In genomic region chr10:11853468-11853867, GRCh38 we compare ENCODE assay signal across 15 cellular contexts. TPM values are rescaled to one million over a fixed set of nuclear protein-coding genes. Genes with fewer than 3 reads are reported as not detected.
DNase-seq lines count a peak whose midpoint lies in the region; ATAC-seq, FAIRE-seq and TF ChIP-seq lines count a peak whose summit lies in the region.
"Had no signal": no experiment of that assay in that cellular context is flagged by ENCODE, and none has a peak within 500 bp of the region (broad histone marks: within the 10 kb centered on the region; RNA-seq: fewer than 3 reads in every experiment).

No MANE protein-coding gene starts in this region.

- H2BK20ac ChIP-seq in H9 (ENCODE audit: low read depth, low read length, poor library complexity, severe bottlenecking) = no peak overlapping the region

- no peak overlapping the region for H3K4ac ChIP-seq in H9 (ENCODE audit: low read depth, low read length)

- H4K20me1 ChIP-seq in H9 (ENCODE audit: control insufficient read depth, insufficient read depth, insufficient read length) (no peaks in the 10 kb centered on the region), K562 (replicated peaks; ENCODE audit: control insufficient read depth, insufficient read depth, low read length) (no peaks in the 10 kb centered on the region; the same call in 1 of the 2 replicates)

- H3K9me3 ChIP-seq in H9 (ENCODE audit: control insufficient read depth, low read depth, low read length) (no peaks in the 10 kb centered on the region), K562 (replicated peaks; ENCODE audit: control insufficient read depth, insufficient read depth, low read depth, low read length) (no peaks in the 10 kb centered on the region)
- H3K9me3 ChIP-seq in effector memory CD4-positive, alpha-beta T cell (ENCODE audit: control insufficient read depth, low read length) = no peaks in the 10 kb centered on the region

- H3K4me3 ChIP-seq in K562 = no peak overlapping the region
- H3K4me3 ChIP-seq in kidney epithelial cell (ENCODE audit: low read depth, low read length) = no peak overlapping the region
- H3K4me3 ChIP-seq in effector memory CD4-positive, alpha-beta T cell (ENCODE audit: insufficient read depth, low read depth, low read length, poor library complexity, severe bottlenecking) = no peak overlapping the region

- H3K4me1 ChIP-seq in H9 (ENCODE audit: insufficient read depth, low read length) (no peaks in the 10 kb centered on the region), K562 (replicated peaks in 1 of 2; ENCODE audit: control insufficient read depth in 2 of 2, insufficient read depth in 2 of 2, low read length in 2 of 2) (no peaks in the 10 kb centered on the region)
- H3K4me1 ChIP-seq in effector memory CD4-positive, alpha-beta T cell (ENCODE audit: control insufficient read depth, insufficient read depth, low read length, poor library complexity, severe bottlenecking) = no peaks in the 10 kb centered on the region

- POLR2A ChIA-PET in K562 (lab: Yijun Ruan, JAX) = interaction anchor here (0.9 kb wide), 1 partner anchor 9 kb away, joined by 4 read pairs; no protein-coding TSS in a partner anchor

- H3K4me1 Mint-ChIP-seq in CD14-positive monocyte (peaks cover 22% of the 10 kb centered on the region), H9 (peaks cover 2 to 5% of the 10 kb centered on the region in 2 experiments; a peak in 2 of 4 replicates)

- H2AFZ ChIP-seq in H9 (ENCODE audit: low read length) = no peak overlapping the region
- no peak overlapping the region for H2AFZ ChIP-seq in K562 (ENCODE audit: low read depth, low read length)

- peak; percentile 68 for ATAC-seq in K562
- ATAC-seq: left colon, Panc1 had no signal

- H3K27ac ChIP-seq in H9 (ENCODE audit: insufficient read length, low read depth, low read length) (no peak overlapping the region), K562 (ENCODE audit: extremely low read depth, low read depth, low read length) (no peak overlapping the region)
- H3K27ac ChIP-seq in effector memory CD4-positive, alpha-beta T cell (ENCODE audit: insufficient read depth, low read length, poor library complexity, severe bottlenecking) = no peak overlapping the region

- H4K5ac ChIP-seq in H9 (ENCODE audit: insufficient read length, low read depth, low read length) = no peak overlapping the region

- no peak overlapping the region for H3K56ac ChIP-seq in H9 (ENCODE audit: insufficient read length, low read depth, low read length)

- H2AK5ac ChIP-seq in H9 (ENCODE audit: insufficient read length, low read length) = no peak overlapping the region

- H3K79me2 ChIP-seq in H9 (ENCODE audit: insufficient read depth, low read length) (no peaks in the 10 kb centered on the region), K562 (ENCODE audit: control insufficient read depth, insufficient read depth, low read length) (no peaks in the 10 kb centered on the region; the same call in 2 of the 3 replicates)

- H3K9me1 ChIP-seq in K562 (ENCODE audit: control insufficient read depth, insufficient read depth, low read length) = no peaks in the 10 kb centered on the region

- TF ChIP-seq EP300 in K562 (IDR thresholded peaks at IDR 0.05; ENCODE audit: low read length) = no peak

- H3K4me3 Mint-ChIP-seq in CD14-positive monocyte (no peak overlapping the region), H9 (no peak overlapping the region)
- H3K4me3 Mint-ChIP-seq: activated naive CD8-positive, alpha-beta T cell had no signal

- H2BK15ac ChIP-seq in H9 (ENCODE audit: low read depth, low read length) = no peak overlapping the region

- no peak overlapping the region for H3T11ph ChIP-seq in H9 (ENCODE audit: low read length)

- H2BK120ac ChIP-seq in H9 (ENCODE audit: low read depth, low read length, poor library complexity, severe bottlenecking) = no peak overlapping the region

- H2BK12ac ChIP-seq in H9 (ENCODE audit: insufficient read length, low read depth, low read length) = no peak overlapping the region

- no peak overlapping the region for H2BK5ac ChIP-seq in H9 (ENCODE audit: insufficient read length, low read length)

- DNase-seq in CD14-positive monocyte (ENCODE audit: low spot score) (no peak), H9 (no peak), K562 (ENCODE audit: extremely low read depth in 1 of 4, low spot score in 3 of 4) (peak; percentile 26 to 55 (median 48)), kidney epithelial cell (ENCODE audit: low read depth) (no peak), cortex of kidney (lab: John Stamatoyannopoulos, UW) (no peak), SKM-1 treated with dmso at 0.1 percent for 144 hours (lab: John Stamatoyannopoulos, UW; ENCODE audit: unreplicated experiment) (no peak)
- DNase-seq in activated effector memory CD4-positive, alpha-beta T cell treated with anti-CD3 and anti-CD28 coated beads, Interleukin-2, amount 50 U/mL, for 16 hours = no peak
- no peak for DNase-seq in effector memory CD4-positive, alpha-beta T cell
- DNase-seq: activated CD8-positive, alpha-beta memory T cell treated with anti-CD3 and anti-CD28 coated beads, Interleukin-2, amount 50 U/mL, for 48 hours; DMS153; glutamatergic neuron; left colon; NCI-H1048 had no signal

- no peak overlapping the region for H3K18ac ChIP-seq in H9 (ENCODE audit: insufficient read length, low read depth, low read length)

- H3K9me3 Mint-ChIP-seq in CD14-positive monocyte (no peaks in the 10 kb centered on the region), H9 (no peaks in the 10 kb centered on the region)

- H3K27me3 ChIP-seq in H9 (ENCODE audit: insufficient read depth, low read length) (no peaks in the 10 kb centered on the region), K562 (ENCODE audit: control insufficient read depth in 2 of 2, insufficient read depth in 2 of 2, low read length in 2 of 2) (no peaks in the 10 kb centered on the region), kidney epithelial cell (ENCODE audit: control insufficient read depth, insufficient read depth, low read length) (no peaks in the 10 kb centered on the region)
- no peaks in the 10 kb centered on the region for H3K27me3 ChIP-seq in effector memory CD4-positive, alpha-beta T cell (replicated peaks; ENCODE audit: control insufficient read depth, insufficient read depth, low read length, poor library complexity, severe bottlenecking)

- TF ChIP-seq CTCF in CD14-positive monocyte (IDR thresholded peaks at IDR 0.05) (peak; percentile 25), H9 (conservative IDR thresholded peaks at IDR 0.05) (peak; percentile 65), K562 (IDR thresholded peaks at IDR 0.05 in 2 of 3, conservative IDR thresholded peaks at IDR 0.05 in 1 of 3; ENCODE audit: insufficient read depth in 2 of 3, low read depth in 1 of 3, low read length in 3 of 3) (peak; percentile 54 to 57 (median 56)), kidney epithelial cell (IDR thresholded peaks at IDR 0.05; ENCODE audit: insufficient read depth, low read length, poor library complexity, severe bottlenecking) (peak; percentile 3)

- CTCF ChIA-PET in K562 (lab: Yijun Ruan, JAX; ENCODE audit: low intra/inter-chr PET ratio) = no interaction called here

- intact Hi-C loops in CD14-positive monocyte (cut with micrococcal nuclease) (no loop called here), K562 (cut with micrococcal nuclease) (no loop called here)

- no peak overlapping the region for H3K14ac ChIP-seq in H9 (ENCODE audit: insufficient read depth, low read length)

- H3K36me3 Mint-ChIP-seq in CD14-positive monocyte = peaks cover 16 to 44% of the 10 kb centered on the region in 2 donors
- H3K36me3 Mint-ChIP-seq in H9 (ENCODE audit: insufficient read depth in 1 of 3, low read depth in 3 of 3) = peaks cover 13 to 31% (median 13%) of the 10 kb centered on the region in 3 experiments

- H3K27ac Mint-ChIP-seq in CD14-positive monocyte = no peak overlapping the region
- no peak overlapping the region for H3K27ac Mint-ChIP-seq in H9
- H3K27ac Mint-ChIP-seq: activated naive CD8-positive, alpha-beta T cell had no signal

- no CpG with 5 or more reads among the region's 11 CpGs for WGBS in H9 (ENCODE audit: extremely low coverage, insufficient read length, low lambda C conversion rate)
- WGBS in K562 (ENCODE audit: insufficient coverage, low coverage, missing lambda C conversion rate) = 73% methylated on average over 8 of the region's 11 CpGs

- no peak for FAIRE-seq in K562 (lab: Jason Lieb, UNC)

- H3K23ac ChIP-seq in H9 (ENCODE audit: insufficient read length, low read depth, low read length) = no peak overlapping the region

- no peak overlapping the region for H4K8ac ChIP-seq in H9 (replicated peaks; ENCODE audit: insufficient read length, low read depth, low read length)

- H3K27me3 Mint-ChIP-seq in CD14-positive monocyte (ENCODE audit: low read depth in 3 of 3) (peaks cover 0 to 6% (median 0%) of the 10 kb centered on the region in 3 donors), H9 (ENCODE audit: low read depth) (no peaks in the 10 kb centered on the region)

- no peaks in the 10 kb centered on the region for H3K23me2 ChIP-seq in H9 (ENCODE audit: insufficient read length, low read depth, low read length, poor library complexity, severe bottlenecking)

- no TSS peak for BruUV-seq in K562 (replicated peaks; lab: Mats Ljungman, UMichigan)

- H3K9ac ChIP-seq in H9 (ENCODE audit: extremely low read depth, insufficient read length, low read length) (no peak overlapping the region), K562 (ENCODE audit: insufficient read depth in 1 of 2, low read depth in 2 of 2, low read length in 2 of 2) (no peak overlapping the region)

- TF ChIP-seq POLR2A in K562 (conservative IDR thresholded peaks at IDR 0.05) = no peak

- peak in 1 of 2 experiments; percentile 39; a peak in 1 of 4 replicates for TF ChIP-seq RAD21 in K562 (CRISPR knock-in tag; conservative IDR thresholded peaks at IDR 0.05 in 1 of 2, IDR thresholded peaks at IDR 0.05 in 1 of 2)

- no peaks in the 10 kb centered on the region for H3K79me1 ChIP-seq in H9 (ENCODE audit: insufficient read depth, low read depth, low read length, poor library complexity, severe bottlenecking)

- H3K4me2 ChIP-seq in H9 (ENCODE audit: insufficient read depth, insufficient read length, low read length) = no peak overlapping the region
- H3K4me2 ChIP-seq in K562 (ENCODE audit: insufficient read depth, low read length) = no peak overlapping the region

- H3K36me3 ChIP-seq in K562 (ENCODE audit: control insufficient read depth, insufficient read depth, low read length) (peaks cover 79% of the 10 kb centered on the region), kidney epithelial cell (ENCODE audit: control insufficient read depth, insufficient read depth, low read length) (peaks cover 1% of the 10 kb centered on the region)
- no peaks in the 10 kb centered on the region for H3K36me3 ChIP-seq in effector memory CD4-positive, alpha-beta T cell (ENCODE audit: control insufficient read depth, insufficient read depth, low read length)

- no peak overlapping the region for H4K91ac ChIP-seq in H9 (ENCODE audit: insufficient read length, low read depth, low read length)

- in situ Hi-C loops in K562 (cut with MboI) = no loop called here

RNA-seq across cellular contexts. Expression of gene PROSER2, which starts 30.3 kb away (rescaled TPM):
- polyA plus RNA-seq in CD14-positive monocyte = 1 to 10 TPM; 2.0 to 2.2 TPM
- 10.6 and 13.7 TPM in 2 replicates for total RNA-seq in H9 (2021)
- total RNA-seq in K562 (2011; cell fraction: chromatin; rRNA removed; ENCODE audit: low replicate concordance) = 2.9 and 5.1 TPM in 2 replicates
- 4.3 and 5.7 TPM in 2 replicates for total RNA-seq in K562 (2011; cell fraction: nucleolus; rRNA removed)
- total RNA-seq in K562 (2011; cell fraction: nucleoplasm; rRNA removed) = 3.2 and 4.5 TPM in 2 replicates
- 14.8 and 18.2 TPM in 2 replicates for total RNA-seq in K562 (2014; rRNA removed)
- total RNA-seq in K562 (2014; rRNA removed; fragmentation: Illumina TruSeq; extraction: Trizol) = 2.2 and 2.3 TPM in 2 replicates
- 1.4 and 1.7 TPM in 2 replicates for total RNA-seq in K562 (2015; rRNA removed; fragmentation: Illumina TruSeq; extraction: Trizol)
- total RNA-seq in K562 (2021) = 14.3 and 14.5 TPM in 2 replicates
- polyA plus RNA-seq in K562 (2011; rRNA removed) = 3.7 and 6.7 TPM in 2 replicates
- polyA plus RNA-seq in K562 (2011; cell fraction: cytosol; rRNA removed) = 2.2 and 8.3 TPM in 2 replicates
- polyA plus RNA-seq in K562 (2011; cell fraction: nucleus; rRNA removed) = 4.4 and 6.0 TPM in 2 replicates
- 3.5 and 5.6 TPM in 2 replicates for polyA plus RNA-seq in K562 (2012)
- 2.9 and 4.9 TPM in 2 replicates for polyA plus RNA-seq in K562 (2014; fragmentation: Illumina TruSeq; extraction: Trizol)
- 1 to 10 TPM in 1 of 2 experiments, under 1 TPM in 1; 0.62 to 1.3 TPM for polyA plus RNA-seq in K562 (2014; fragmentation: Nextera tagmentation; extraction: Ambion mirVana)
- 5.1 and 8.1 TPM in 2 replicates for polyA plus RNA-seq in K562 (2014; rRNA removed)
- polyA minus RNA-seq in K562 (2011; rRNA and poly(A)+ RNA removed) = 3.2 TPM in 2 replicates
- polyA minus RNA-seq in K562 (2011; cell fraction: cytosol; rRNA and poly(A)+ RNA removed) = 2.2 and 4.3 TPM in 2 replicates
- 3.2 and 4.1 TPM in 2 replicates for polyA minus RNA-seq in K562 (2011; cell fraction: nucleus; rRNA and poly(A)+ RNA removed)
- 47.6 and 58.8 TPM in 2 replicates for total RNA-seq in kidney epithelial cell

Comparison
In these comparisons a context has a peak if more than half of its experiments do, and no peak if none do; other contexts are left out.
1. DNase-seq: peak in K562 (4 of 4); none in CD14-positive monocyte (single experiment), H9 (single experiment), kidney epithelial cell (single experiment), activated effector memory CD4-positive, alpha-beta T cell treated with anti-CD3 and anti-CD28 coated beads, Interleukin-2, amount 50 U/mL, for 16 hours (single experiment), cortex of kidney (single experiment), SKM-1 treated with dmso at 0.1 percent for 144 hours (single experiment) and effector memory CD4-positive, alpha-beta T cell (0 of 3).
2. CTCF ChIP-seq: peak in every context shown above with its lines; median percentile 65 in H9; 56 in K562; 25 in CD14-positive monocyte; 3 in kidney epithelial cell.